ENCODE assay signal across 18 cellular contexts in genomic region chr15:31245135-31245689, GRCh38.
"Had no signal": no experiment of that assay in that cellular context is flagged by ENCODE, and none has a peak within 500 bp of the region (broad histone marks: within the 10 kb centered on the region; RNA-seq: fewer than 3 reads in every experiment).

No MANE protein-coding gene starts in this region.

- H3K4me3 ChIP-seq: left lung, lung, prostate gland, thyroid gland had no signal

- H3K27me3 ChIP-seq: left lung, thyroid gland had no signal

- H3K36me3 ChIP-seq: left lung, prostate gland, thyroid gland had no signal

- H3K27me3 Mint-ChIP-seq: activated CD4-positive, alpha-beta memory T cell treated with anti-CD3 and anti-CD28 coated beads for 36 hours had no signal

- H3K4me1 ChIP-seq: left lung, prostate gland had no signal

- DNase-seq: activated CD4-positive, alpha-beta memory T cell treated with anti-CD3 and anti-CD28 coated beads for 36 hours; activated CD4-positive, alpha-beta T cell treated with anti-CD3 and anti-CD28 coated beads for 48 hours; activated effector memory CD4-positive, alpha-beta T cell treated with anti-CD3 and anti-CD28 coated beads, Interleukin-2, amount 50 U/mL, for 16 hours; activated naive CD4-positive, alpha-beta T cell treated with anti-CD3 and anti-CD28 coated beads, Interleukin-2, amount 50 U/mL, for 16 hours; activated T-cell treated with anti-CD3 and anti-CD28 coated beads for 4 hours; aorta; caudate nucleus; cortex of kidney; endodermal cell; naive thymus-derived CD4-positive, alpha-beta T cell; stimulated activated CD4-positive, alpha-beta T cell treated with anti-CD3 and anti-CD28 coated beads, Interleukin-4, amount 100 ng/mL, for 24 hours; stimulated activated naive CD8-positive, alpha-beta T cell treated with anti-CD3 and anti-CD28 coated beads, Interleukin-15, Interleukin-2, amounts not matched to agents 100 U/mL and 50 U/mL, for 24 hours; thyroid gland had no signal

- H3K36me3 Mint-ChIP-seq: activated CD4-positive, alpha-beta memory T cell treated with anti-CD3 and anti-CD28 coated beads for 36 hours; brain had no signal

- ATAC-seq: left lung; naive thymus-derived CD4-positive, alpha-beta T cell; stimulated activated naive CD8-positive, alpha-beta T cell treated with anti-CD3 and anti-CD28 coated beads, Interleukin-15, Interleukin-2, amounts not matched to agents 100 U/mL and 50 U/mL, for 24 hours had no signal

- H3K27ac ChIP-seq: left lung, prostate gland, thyroid gland had no signal

- H3K4me1 Mint-ChIP-seq: brain, endodermal cell, neural crest cell had no signal

- H3K9me3 ChIP-seq: left lung, prostate gland, thyroid gland had no signal

- H3K4me3 Mint-ChIP-seq: activated CD4-positive, alpha-beta memory T cell treated with anti-CD3 and anti-CD28 coated beads for 36 hours; brain; endodermal cell; neural crest cell had no signal

- H3K27ac Mint-ChIP-seq: activated CD4-positive, alpha-beta memory T cell treated with anti-CD3 and anti-CD28 coated beads for 36 hours; brain; endodermal cell had no signal
